In the genomic region with DNA sequence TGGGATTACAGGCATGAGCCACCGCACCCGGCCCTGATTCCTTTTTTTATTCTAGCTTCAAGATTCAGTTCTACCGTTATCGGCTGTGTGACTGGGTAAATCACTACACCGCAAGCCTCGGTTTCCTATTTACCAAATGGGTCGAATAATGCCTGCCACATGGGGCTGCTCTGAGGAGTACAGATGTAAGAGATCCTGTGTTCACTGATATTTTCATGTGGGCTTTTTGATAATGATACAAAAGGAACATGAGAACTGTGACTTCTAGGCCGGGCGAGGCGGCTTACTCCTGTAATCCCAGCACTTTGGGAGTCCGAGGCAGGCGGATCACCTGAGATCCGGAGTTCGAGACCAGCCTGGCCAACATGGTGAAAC, we compare ENCODE assay signal across 8 cellular contexts. TPM values are rescaled to one million over a fixed set of nuclear protein-coding genes. Genes with fewer than 3 reads are reported as not detected.
A peak's percentile ranks its signal among the peaks of the same experiment; 100 is the strongest.
DNase-seq lines count a peak whose midpoint lies in the region; ATAC-seq, FAIRE-seq and TF ChIP-seq lines count a peak whose summit lies in the region.

No MANE protein-coding gene starts in this region.

- no peaks in the 10 kb centered on the region for H3K9me3 ChIP-seq in lower lobe of right lung

- H3K4me1 ChIP-seq in lower lobe of right lung, result peaks cover 17% of the 10 kb centered on the region

- peak; percentile 22 for ATAC-seq in activated T-helper 17 cell treated with anti-CD3 and anti-CD28 coated beads, Interleukin-2, amount 50 U/mL, for 72 hours (replicated peaks)
- no peak for ATAC-seq in lower lobe of right lung
- no peak for ATAC-seq in GM18498 (IDR thresholded peaks at IDR 0.05; ENCODE audit: unreplicated experiment)
- no peak for ATAC-seq in HG03571 (IDR thresholded peaks at IDR 0.05; ENCODE audit: unreplicated experiment)

- intact Hi-C loops in lower lobe of right lung (cut with DNase I), result no loop called here

- no peak for TF ChIP-seq CTCF in lower lobe of right lung (IDR thresholded peaks at IDR 0.05)
- TF ChIP-seq CTCF in D721Med (IDR thresholded peaks at IDR 0.05; ENCODE audit: insufficient read depth, missing control alignments), result no peak

- H3K27me3 Mint-ChIP-seq in activated T-helper 17 cell treated with anti-CD3 and anti-CD28 coated beads, Interleukin-2, amount 50 U/mL, for 72 hours, result no peaks in the 10 kb centered on the region

- H3K4me3 ChIP-seq in lower lobe of right lung, result peak overlapping the region; percentile 98

- H3K36me3 Mint-ChIP-seq in activated T-helper 17 cell treated with anti-CD3 and anti-CD28 coated beads, Interleukin-2, amount 50 U/mL, for 72 hours (ENCODE audit: low read depth), result peaks cover 48% of the 10 kb centered on the region

- peak overlapping the region; percentile 99 for H3K27ac Mint-ChIP-seq in activated T-helper 17 cell treated with anti-CD3 and anti-CD28 coated beads, Interleukin-2, amount 50 U/mL, for 72 hours

- no peaks in the 10 kb centered on the region for H3K9me3 Mint-ChIP-seq in activated T-helper 17 cell treated with anti-CD3 and anti-CD28 coated beads, Interleukin-2, amount 50 U/mL, for 72 hours

- no peak for FAIRE-seq in D721Med (lab: Jason Lieb, UNC)

- H3K4me1 Mint-ChIP-seq in activated T-helper 17 cell treated with anti-CD3 and anti-CD28 coated beads, Interleukin-2, amount 50 U/mL, for 72 hours, result peaks cover 22% of the 10 kb centered on the region

- peaks cover 33% of the 10 kb centered on the region for H3K36me3 ChIP-seq in lower lobe of right lung

- peak; percentile 5 for DNase-seq in stimulated activated CD4-positive, alpha-beta T cell treated with anti-CD3 and anti-CD28 coated beads, Interleukin-12 subunit alpha, Interleukin-12 subunit beta, amount 100 ng/mL, for 4 hours
- DNase-seq in stimulated activated CD4-positive, alpha-beta T cell treated with anti-CD3 and anti-CD28 coated beads, Interleukin-2, amount 100 ng/mL, for 48 hours, result no peak
- no peak for DNase-seq in lower lobe of right lung
- peak; percentile 38 for DNase-seq in ureter (ENCODE audit: low spot score)
- DNase-seq in D721Med (ENCODE audit: insufficient read length, low spot score), result no peak

- no peaks in the 10 kb centered on the region for H3K27me3 ChIP-seq in lower lobe of right lung (ENCODE audit: low read depth)

- H3K27ac ChIP-seq in lower lobe of right lung, result peak overlapping the region; percentile 93

- H3K4me3 Mint-ChIP-seq in activated T-helper 17 cell treated with anti-CD3 and anti-CD28 coated beads, Interleukin-2, amount 50 U/mL, for 72 hours, result peak overlapping the region; percentile 93

RNA-seq across cellular contexts. Expression of a gene that starts 0.7 kb away (rescaled TPM):
- total RNA-seq in activated T-helper 17 cell treated with anti-CD3 and anti-CD28 coated beads, Interleukin-2, amount 50 U/mL, for 72 hours, result 100 to 1,000 TPM; 329 to 417 TPM
- 177 TPM for total RNA-seq in lower lobe of right lung
- 205 TPM for total RNA-seq in ureter

RNA-seq across cellular contexts. Expression of a gene that starts 26.2 kb away (rescaled TPM):
- not detected for total RNA-seq in activated T-helper 17 cell treated with anti-CD3 and anti-CD28 coated beads, Interleukin-2, amount 50 U/mL, for 72 hours
- total RNA-seq in lower lobe of right lung, result 413 TPM
- total RNA-seq in ureter, result 57.1 TPM

RNA-seq across cellular contexts. Expression of a gene that starts 51.6 kb away (rescaled TPM):
- 10 to 100 TPM; 48.0 to 86.0 TPM for total RNA-seq in activated T-helper 17 cell treated with anti-CD3 and anti-CD28 coated beads, Interleukin-2, amount 50 U/mL, for 72 hours
- 57.6 TPM for total RNA-seq in lower lobe of right lung
- 32.5 TPM for total RNA-seq in ureter

Comparison
In these comparisons a context has a peak if more than half of its experiments do, and no peak if none do; other contexts are left out.
1. DNase-seq: peak in stimulated activated CD4-positive, alpha-beta T cell treated with anti-CD3 and anti-CD28 coated beads, Interleukin-12 subunit alpha, Interleukin-12 subunit beta, amount 100 ng/mL, for 4 hours (single experiment) and ureter (single experiment); none in stimulated activated CD4-positive, alpha-beta T cell treated with anti-CD3 and anti-CD28 coated beads, Interleukin-2, amount 100 ng/mL, for 48 hours (0 of 2), lower lobe of right lung (single experiment) and D721Med (single experiment).
2. RNA of a gene that starts 26.2 kb away (total RNA-seq): 413 TPM in lower lobe of right lung (single experiment) and 57.1 TPM in ureter (single experiment); not detected in activated T-helper 17 cell treated with anti-CD3 and anti-CD28 coated beads, Interleukin-2, amount 50 U/mL, for 72 hours; every median in the first group is over 10 times any median in the second.